8 cellular contexts compared by ENCODE assay signal in the genomic region with DNA sequence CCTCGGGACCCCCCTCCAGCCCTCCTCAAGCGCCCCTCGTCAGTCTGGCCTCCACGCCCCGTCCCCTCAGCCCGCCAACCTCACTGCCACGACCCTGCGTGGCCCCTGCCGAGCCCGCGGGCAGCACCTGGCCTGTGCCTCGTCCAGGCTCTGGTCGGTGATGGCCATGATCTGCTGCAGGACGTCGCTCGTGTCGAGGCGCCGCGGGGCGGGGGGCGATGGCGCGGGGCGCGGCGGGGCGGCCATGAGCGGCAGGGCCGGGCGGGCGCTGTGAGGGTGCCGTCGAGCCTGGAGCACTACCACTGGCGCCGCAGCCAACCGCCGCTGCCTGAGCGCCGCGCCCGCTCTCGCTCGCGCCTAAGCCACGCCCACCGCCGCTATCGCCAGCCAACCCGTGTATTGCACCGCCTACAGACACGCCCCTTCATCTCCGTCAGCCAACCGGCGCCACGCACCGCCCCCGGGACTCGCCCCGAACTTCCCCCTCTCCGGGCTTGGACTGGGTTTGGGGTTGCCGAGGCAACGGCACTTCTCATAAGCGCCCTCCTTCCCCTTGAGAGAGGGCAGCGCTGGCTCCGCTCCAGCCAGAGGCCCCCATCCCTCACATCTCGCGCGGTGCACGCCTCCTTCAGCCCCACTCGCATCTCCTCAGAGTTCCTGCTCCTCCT. TPM values are rescaled to one million over a fixed set of nuclear protein-coding genes. Genes with fewer than 3 reads are reported as not detected.
DNase-seq lines count a peak whose midpoint lies in the region; ATAC-seq, FAIRE-seq and TF ChIP-seq lines count a peak whose summit lies in the region.

Gene PBX4 (minus strand): TSS at position 304 of the 668 bp plus-strand sequence. CDS start 58 bp downstream, at position 246.

- no peak within 1 kb of the TSS for H3K4me3 ChIP-seq in body of pancreas
- peak within 1 kb of the TSS; percentile 69 for H3K4me3 ChIP-seq in iPS-15b (ENCODE audit: low read depth, low read length)
- H3K4me3 ChIP-seq in small intestine (ENCODE audit: low read depth in 1 of 2, low read length in 2 of 2) = peak within 1 kb of the TSS; percentile 45 to 54

- H3K9me3 ChIP-seq in body of pancreas (no peaks in the 10 kb centered on the region), iPS-15b (ENCODE audit: control insufficient read depth, insufficient read depth, low read length) (no peaks in the 10 kb centered on the region), small intestine (ENCODE audit: control insufficient read depth, low read depth) (no peaks in the 10 kb centered on the region)

- 1 to 3% methylated on average over 12 to 61 of the region's 71 CpGs for WGBS in body of pancreas, 2 donors
- WGBS in small intestine, 3 donors = 1 to 2% (median 2%) methylated on average over 41 to 71 of the region's 71 CpGs

- H3K27me3 ChIP-seq in body of pancreas = no peaks in the 10 kb centered on the region
- peaks cover 13% of the 10 kb centered on the region for H3K27me3 ChIP-seq in iPS-15b (ENCODE audit: control insufficient read depth, insufficient read depth, low read length)
- no peaks in the 10 kb centered on the region for H3K27me3 ChIP-seq in small intestine (ENCODE audit: control insufficient read depth in 2 of 2, insufficient read depth in 2 of 2, low read length in 2 of 2)

- FAIRE-seq in A204.1 (lab: Jason Lieb, UNC) (peak; percentile 78), TTC549 (lab: Jason Lieb, UNC) (peak; percentile 42), small intestine (lab: Jason Lieb, UNC) (no peak)

- peak in 1 of 3 donors; percentile 11 for TF ChIP-seq POLR2A in body of pancreas (IDR thresholded peaks at IDR 0.05)

- ATAC-seq in GM18519 (IDR thresholded peaks at IDR 0.05; ENCODE audit: low FRiP score, unreplicated experiment) (peak; percentile 90), HG03045 (IDR thresholded peaks at IDR 0.05; ENCODE audit: unreplicated experiment) (peak; percentile 94), body of pancreas (peak; percentile 96)

- peaks cover 19% of the 10 kb centered on the region for H3K4me1 ChIP-seq in body of pancreas
- peaks cover 2% of the 10 kb centered on the region for H3K4me1 ChIP-seq in iPS-15b (ENCODE audit: control insufficient read depth, insufficient read depth, low read length)
- peaks cover 0 to 2% of the 10 kb centered on the region in 2 donors for H3K4me1 ChIP-seq in small intestine (ENCODE audit: control insufficient read depth in 2 of 2, insufficient read depth in 1 of 2, low read depth in 1 of 2, low read length in 1 of 2)

- peak within 1 kb of the TSS; percentile 54 for H3K9ac ChIP-seq in iPS-15b (ENCODE audit: low read depth, low read length)

- TF ChIP-seq CTCF in body of pancreas (IDR thresholded peaks at IDR 0.05) = no peak

- H3K36me3 ChIP-seq in body of pancreas (replicated peaks in 1 of 2; ENCODE audit: insufficient read depth in 1 of 2, low read depth in 2 of 2) (no peaks in the 10 kb centered on the region), iPS-15b (ENCODE audit: control insufficient read depth, insufficient read depth, low read length) (peaks cover 3% of the 10 kb centered on the region), small intestine (ENCODE audit: control insufficient read depth in 2 of 2, insufficient read depth in 2 of 2, low read length in 2 of 2) (no peaks in the 10 kb centered on the region)

- peak within 1 kb of the TSS in 2 of 4 donors; percentile 21 to 42 for H3K27ac ChIP-seq in body of pancreas
- H3K27ac ChIP-seq in small intestine (ENCODE audit: low read depth in 1 of 2, low read length in 1 of 2) = peak within 1 kb of the TSS in 1 of 2 donors; percentile 36

- intact Hi-C loops in body of pancreas (cut with DNase I) = no loop called here

- peak; percentile 93 for DNase-seq in NCI-H2107 (lab: John Stamatoyannopoulos, UW)
- peak; percentile 90 to 95 (median 92) for DNase-seq in body of pancreas
- DNase-seq in small intestine = peak; percentile 91

RNA-seq across cellular contexts. Expression of gene PBX4, which starts in this region (rescaled TPM):
- total RNA-seq in body of pancreas = 1 to 10 TPM; 1.6 to 8.2 TPM
- 1 to 10 TPM in 2 of 3 donors, under 1 TPM in 1; 0.89 to 2.5 (median 1.9) TPM for polyA plus RNA-seq in small intestine

Comparison
In these comparisons a context has a peak if more than half of its experiments do, and no peak if none do; other contexts are left out.
1. H3K4me3 ChIP-seq: peak in iPS-15b (single experiment) and small intestine (2 of 2); none in body of pancreas (0 of 2).
2. Peak in every context shown above with its lines, with median percentiles within 50 percentile points of each other: ATAC-seq and DNase-seq.